8 cellular contexts compared by ENCODE assay signal in genomic region chr1:224182866-224183590, GRCh38. TPM values are rescaled to one million over a fixed set of nuclear protein-coding genes. Genes with fewer than 3 reads are reported as not detected.
DNase-seq lines count a peak whose midpoint lies in the region; ATAC-seq, FAIRE-seq and TF ChIP-seq lines count a peak whose summit lies in the region.

TSS of gene DEGS1 (plus strand) at chr1:224183240. CDS start at chr1:224183337, 97 bp downstream.

- H3K36me3 ChIP-seq in kidney (ENCODE audit: control insufficient read depth in 1 of 2, insufficient read depth in 2 of 2, low read length in 2 of 2): no peaks in the 10 kb centered on the region

- no peak for FAIRE-seq in kidney (lab: Jason Lieb, UNC)

- TF ChIP-seq CTCF in AG09309 (IDR thresholded peaks at IDR 0.05; ENCODE audit: control insufficient read depth, insufficient read depth, low read depth, low read length, missing control alignments) (no peak), kidney (IDR thresholded peaks at IDR 0.05; ENCODE audit: borderline replicate concordance, extremely low read depth, insufficient read depth) (no peak)

- intact Hi-C loops in kidney (cut with DNase I): no loop called here

- no peak for DNase-seq in AG09309 (ENCODE audit: low read depth)
- peak; percentile 91 for DNase-seq in NCI-H2227 treated with DMSO at 0.1 percent for 48 hours (lab: John Stamatoyannopoulos, UW)
- peak; percentile 56 for DNase-seq in activated CD4-positive, CD25-positive, alpha-beta regulatory T cell treated with anti-CD3 and anti-CD28 coated beads, Interleukin-2, amount 50 U/mL, for 16 hours (ENCODE audit: low read depth, low spot score)
- DNase-seq in central memory CD4-positive, alpha-beta T cell: peak; percentile 85
- DNase-seq in kidney: peak; percentile 94
- peak; percentile 84 for DNase-seq in stimulated activated CD4-positive, alpha-beta T cell treated with anti-CD3 and anti-CD28 coated beads, Interleukin-15, amount 100 ng/mL, for 24 hours

- in situ Hi-C loops in GM18951 (cut with MboI; ENCODE audit: low sequenced_read_pairs, unreplicated experiment): no loop called here

- ATAC-seq in HG03159 (IDR thresholded peaks at IDR 0.05; ENCODE audit: unreplicated experiment): peak; percentile 58

- peak within 1 kb of the TSS; percentile 80 to 87 for H3K9ac ChIP-seq in kidney (ENCODE audit: low read length in 2 of 2)

- TF ChIP-seq POLR2A in GM18951 (IDR thresholded peaks at IDR 0.05; ENCODE audit: extremely low read depth, insufficient read depth, insufficient read length): peak; percentile 79

- H3K9me3 ChIP-seq in kidney (ENCODE audit: control insufficient read depth in 1 of 2, low read length in 2 of 2): no peaks in the 10 kb centered on the region

- peaks cover 4 to 5% of the 10 kb centered on the region in 2 donors for H3K4me1 ChIP-seq in kidney (ENCODE audit: control insufficient read depth in 1 of 2, insufficient read depth in 1 of 2, low read depth in 1 of 2, low read length in 2 of 2)

- H3K4me3 ChIP-seq in AG09309 (ENCODE audit: control insufficient read depth, low read depth, low read length) (peak within 1 kb of the TSS; percentile 61), kidney (ENCODE audit: low read length in 2 of 2) (peak within 1 kb of the TSS; percentile 68 to 73)

- H3K27ac ChIP-seq in kidney (ENCODE audit: low read depth in 2 of 2, low read length in 2 of 2): peak within 1 kb of the TSS; percentile 88 to 94

RNA-seq across cellular contexts. Expression of gene DEGS1, which starts in this region (rescaled TPM):
- 83.1 TPM for total RNA-seq in kidney
- 32.5 TPM for polyA plus RNA-seq in kidney (ENCODE audit: insufficient read depth, low read depth, low replicate concordance)
